Comparison of ENCODE assay signal across 25 cellular contexts in the genomic region with DNA sequence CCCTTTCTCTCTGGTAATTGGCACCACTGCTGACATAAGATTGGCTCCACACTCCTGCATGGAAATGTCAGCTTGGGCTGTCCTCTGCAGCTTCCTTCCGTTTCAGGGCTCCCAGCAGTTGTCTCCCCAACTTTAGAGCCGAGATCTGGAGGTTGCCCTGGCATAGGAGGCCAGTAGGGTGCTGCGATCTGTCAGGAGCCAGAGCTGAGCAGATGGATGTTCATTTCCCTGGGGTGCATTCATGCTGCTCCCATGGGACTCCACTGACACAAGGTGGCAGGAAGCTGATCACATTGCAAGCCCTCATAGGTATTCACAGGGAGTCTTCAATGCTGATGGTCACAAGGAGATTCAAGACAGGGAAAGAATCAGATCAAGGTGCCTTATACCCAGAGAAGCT.
"Had no signal": no experiment of that assay in that cellular context is flagged by ENCODE, and none has a peak within 500 bp of the region (broad histone marks: within the 10 kb centered on the region; RNA-seq: fewer than 3 reads in every experiment).

No MANE protein-coding gene starts in this region.

- H3K27me3 ChIP-seq: testis, thyroid gland, transverse colon, upper lobe of left lung had no signal

- H3K27ac ChIP-seq: left ventricle myocardium inferior, pancreas, prostate gland, skin epidermis, stomach, testis, thyroid gland, transverse colon, upper lobe of left lung had no signal

- H3K27ac Mint-ChIP-seq: naive thymus-derived CD4-positive, alpha-beta T cell; natural killer cell treated with Interleukin-12 subunit alpha and Interleukin-12 subunit beta and Interleukin-15 and Interleukin-18, amount 100 ng/mL, for 72 hours; stimulated activated naive B cell treated with anti-CD40 and anti-IgM and Interleukin-4, amounts not matched to agents 10 μg/mL and 1 μg/mL and 100 μg/mL, for 72 hours had no signal

- H3K27me3 Mint-ChIP-seq: naive thymus-derived CD4-positive, alpha-beta T cell had no signal

- DNase-seq: hypothalamus; islet precursor cell; left ventricle myocardium inferior; mesendoderm; midbrain; mucosa of descending colon; naive thymus-derived CD4-positive, alpha-beta T cell; pancreas; retina; right cardiac atrium; stimulated activated CD4-positive, alpha-beta T cell treated with anti-CD3 and anti-CD28 coated beads, Interleukin-12 subunit alpha, Interleukin-12 subunit beta, amount 100 ng/mL, for 4 hours; stimulated activated CD4-positive, alpha-beta T cell treated with anti-CD3 and anti-CD28 coated beads, Interleukin-15, amount 100 ng/mL, for 24 hours; stimulated activated CD4-positive, alpha-beta T cell treated with anti-CD3 and anti-CD28 coated beads, Interleukin-2, amount 100 ng/mL, for 24 hours; stimulated activated CD4-positive, alpha-beta T cell treated with anti-CD3 and anti-CD28 coated beads, Interleukin-4, amount 100 ng/mL, for 1 hour; stimulated activated naive B cell treated with anti-CD40 and anti-IgM and Interleukin-4, amounts not matched to agents 10 μg/mL and 1 μg/mL and 100 μg/mL, for 72 hours; stimulated activated naive CD8-positive, alpha-beta T cell treated with anti-CD3 and anti-CD28 coated beads, Interleukin-15, Interleukin-2, amounts not matched to agents 100 U/mL and 50 U/mL, for 24 hours; stomach; testis; thyroid gland; transverse colon; upper lobe of left lung had no signal

- H3K36me3 ChIP-seq: left ventricle myocardium inferior, pancreas, prostate gland, stomach, thyroid gland, transverse colon, upper lobe of left lung had no signal

- H3K4me1 Mint-ChIP-seq: naive thymus-derived CD4-positive, alpha-beta T cell; stimulated activated naive B cell treated with anti-CD40 and anti-IgM and Interleukin-4, amounts not matched to agents 10 μg/mL and 1 μg/mL and 100 μg/mL, for 72 hours had no signal

- H3K4me3 Mint-ChIP-seq: naive thymus-derived CD4-positive, alpha-beta T cell; natural killer cell treated with Interleukin-12 subunit alpha and Interleukin-12 subunit beta and Interleukin-15 and Interleukin-18, amount 100 ng/mL, for 72 hours; stimulated activated naive B cell treated with anti-CD40 and anti-IgM and Interleukin-4, amounts not matched to agents 10 μg/mL and 1 μg/mL and 100 μg/mL, for 72 hours had no signal

- H3K4me3 ChIP-seq: left ventricle myocardium inferior, lung, mucosa of descending colon, pancreas, prostate gland, skin epidermis, stomach, testis, thyroid gland, transverse colon, upper lobe of left lung had no signal

- H3K4me1 ChIP-seq: left ventricle myocardium inferior, pancreas, prostate gland, stomach, testis, thyroid gland, transverse colon, upper lobe of left lung had no signal

- H3K9me3 ChIP-seq: left ventricle myocardium inferior, mucosa of descending colon, pancreas, prostate gland, stomach, testis, thyroid gland, transverse colon had no signal

- H3K36me3 Mint-ChIP-seq: naive thymus-derived CD4-positive, alpha-beta T cell; natural killer cell treated with Interleukin-12 subunit alpha and Interleukin-12 subunit beta and Interleukin-15 and Interleukin-18, amount 100 ng/mL, for 72 hours; stimulated activated naive B cell treated with anti-CD40 and anti-IgM and Interleukin-4, amounts not matched to agents 10 μg/mL and 1 μg/mL and 100 μg/mL, for 72 hours had no signal
